In the genomic region with DNA sequence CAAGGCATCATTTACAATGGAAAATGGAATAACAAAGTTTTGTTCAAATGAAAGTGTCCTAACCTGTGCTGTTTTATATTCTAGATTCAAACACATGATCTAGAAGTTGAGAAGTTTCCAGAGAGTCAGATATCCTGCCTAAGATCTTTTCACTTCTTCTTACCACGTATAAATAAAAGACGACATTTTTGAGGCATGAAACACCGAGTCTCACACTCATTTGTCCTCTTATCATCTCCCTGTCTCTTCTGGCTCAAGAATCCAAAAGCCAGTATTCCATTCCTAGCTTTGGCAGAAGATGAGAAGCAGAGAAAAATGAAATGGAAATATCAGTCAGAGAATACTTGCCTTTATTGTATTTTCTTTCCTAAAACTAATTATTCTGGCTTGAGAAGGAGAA, we compare ENCODE assay signal across 30 cellular contexts.
"Had no signal": no experiment of that assay in that cellular context is flagged by ENCODE, and none has a peak within 500 bp of the region (broad histone marks: within the 10 kb centered on the region; RNA-seq: fewer than 3 reads in every experiment).

No MANE protein-coding gene starts in this region.

- H2AFZ ChIP-seq: hepatocyte, parathyroid adenoma had no signal

- H3K9ac ChIP-seq: parathyroid adenoma had no signal

- H3K27me3 ChIP-seq: esophagus squamous epithelium, gastroesophageal sphincter, heart left ventricle, hepatocyte, left lung, neutrophil, sigmoid colon, stomach, thyroid gland had no signal

- FAIRE-seq: endometrium, islet of Langerhans had no signal

- H3K4me3 Mint-ChIP-seq: effector memory CD8-positive, alpha-beta T cell; mesothelial cell of epicardium; naive thymus-derived CD4-positive, alpha-beta T cell; neural crest cell; stimulated activated effector memory CD8-positive, alpha-beta T cell treated with anti-CD3 and anti-CD28 coated beads, Interleukin-12 subunit alpha, Interleukin-12 subunit beta, amount 100 ng/mL, for 72 hours; type B pancreatic cell had no signal

- H3K27ac Mint-ChIP-seq: effector memory CD8-positive, alpha-beta T cell; mesothelial cell of epicardium; naive thymus-derived CD4-positive, alpha-beta T cell; stimulated activated effector memory CD8-positive, alpha-beta T cell treated with anti-CD3 and anti-CD28 coated beads, Interleukin-12 subunit alpha, Interleukin-12 subunit beta, amount 100 ng/mL, for 72 hours; type B pancreatic cell had no signal

- H3K4me2 ChIP-seq: hepatocyte had no signal

- H3K27ac ChIP-seq: esophagus squamous epithelium, heart left ventricle, hepatocyte, left lung, neutrophil, parathyroid adenoma, prostate gland, sigmoid colon, stomach, thyroid gland had no signal

- H3K4me1 Mint-ChIP-seq: naive thymus-derived CD4-positive, alpha-beta T cell; stimulated activated effector memory CD8-positive, alpha-beta T cell treated with anti-CD3 and anti-CD28 coated beads, Interleukin-12 subunit alpha, Interleukin-12 subunit beta, amount 100 ng/mL, for 72 hours had no signal

- H3K27me3 Mint-ChIP-seq: effector memory CD8-positive, alpha-beta T cell; type B pancreatic cell had no signal

- DNase-seq: cerebellar nuclear complex; cortex of kidney; effector memory CD8-positive, alpha-beta T cell; erythroblast; esophagus squamous epithelium; foreskin fibroblast; heart left ventricle; left cardiac atrium; left lung; mesenchymal stem cell; mucosa of descending colon; naive thymus-derived CD4-positive, alpha-beta T cell; right cardiac atrium; sigmoid colon; stimulated activated CD4-positive, alpha-beta T cell treated with anti-CD3 and anti-CD28 coated beads, Interleukin-2, amount 100 ng/mL, for 24 hours; stimulated activated CD4-positive, alpha-beta T cell treated with anti-CD3 and anti-CD28 coated beads, Interleukin-4, amount 100 ng/mL, for 24 hours; stimulated activated naive CD4-positive, alpha-beta T cell treated with Interleukin-2 at 50 U/mL for 16 hours; stomach; thyroid gland had no signal

- H3K4me3 ChIP-seq: esophagus squamous epithelium, gastroesophageal sphincter, heart left ventricle, hepatocyte, left lung, mucosa of descending colon, prostate gland, sigmoid colon, stomach, thyroid gland had no signal

- H3K36me3 Mint-ChIP-seq: mesothelial cell of epicardium; naive thymus-derived CD4-positive, alpha-beta T cell; type B pancreatic cell had no signal

- H3K79me2 ChIP-seq: hepatocyte, parathyroid adenoma had no signal

- H3K36me3 ChIP-seq: esophagus squamous epithelium, gastroesophageal sphincter, heart left ventricle, left lung, neutrophil, prostate gland, sigmoid colon, stomach, thyroid gland had no signal

- H3K4me1 ChIP-seq: esophagus squamous epithelium, left lung, parathyroid adenoma, prostate gland, stomach, thyroid gland had no signal

- H3K9me3 ChIP-seq: esophagus squamous epithelium, gastroesophageal sphincter, heart left ventricle, left lung, mucosa of descending colon, neutrophil, prostate gland, sigmoid colon, stomach, thyroid gland had no signal

- H3K9me3 Mint-ChIP-seq: effector memory CD8-positive, alpha-beta T cell; mesothelial cell of epicardium; naive thymus-derived CD4-positive, alpha-beta T cell; neural crest cell; stimulated activated effector memory CD8-positive, alpha-beta T cell treated with anti-CD3 and anti-CD28 coated beads, Interleukin-12 subunit alpha, Interleukin-12 subunit beta, amount 100 ng/mL, for 72 hours; type B pancreatic cell had no signal
